Comparison of ENCODE assay signal across 8 cellular contexts in genomic region chr4:142719854-142720541, GRCh38.
DNase-seq lines count a peak whose midpoint lies in the region; ATAC-seq, FAIRE-seq and TF ChIP-seq lines count a peak whose summit lies in the region.

No MANE protein-coding gene starts in this region.

- no peak for ATAC-seq in stimulated activated memory B cell treated with anti-CD40 and anti-IgM and Interleukin-4, amounts not matched to agents 10 μg/mL and 1 μg/mL and 100 μg/mL, for 72 hours

- no peak overlapping the region for H3K27ac Mint-ChIP-seq in stimulated activated memory B cell treated with anti-CD40 and anti-IgM and Interleukin-4, amounts not matched to agents 10 μg/mL and 1 μg/mL and 100 μg/mL, for 72 hours

- H3K4me1 ChIP-seq in adipocyte (ENCODE audit: control insufficient read depth, insufficient read depth, low read length) (no peaks in the 10 kb centered on the region), liver (ENCODE audit: control insufficient read depth in 4 of 4, insufficient read depth in 4 of 4, low read length in 3 of 4) (no peaks in the 10 kb centered on the region)

- FAIRE-seq in HTR-8/SVneo (lab: Jason Lieb, UNC) = no peak

- H3K36me3 ChIP-seq in adipocyte (ENCODE audit: control insufficient read depth, insufficient read depth, low read length, severe bottlenecking) = no peaks in the 10 kb centered on the region
- no peaks in the 10 kb centered on the region for H3K36me3 ChIP-seq in liver (ENCODE audit: control insufficient read depth in 4 of 4, insufficient read depth in 3 of 4, low read depth in 1 of 4, low read length in 3 of 4)

- H3K4me3 ChIP-seq in adipocyte (ENCODE audit: low read length) (no peak overlapping the region), liver (ENCODE audit: low read depth in 1 of 3, low read length in 3 of 3) (no peak overlapping the region)

- H3K27ac ChIP-seq in liver (ENCODE audit: low read depth in 1 of 2, low read length in 2 of 2) = no peak overlapping the region

- peak; percentile 15 for DNase-seq in NCI-H2107 treated with DMSO at 0.1 percent for 48 hours (lab: John Stamatoyannopoulos, UW; ENCODE audit: unreplicated experiment)
- DNase-seq in NCI-H2107 (lab: John Stamatoyannopoulos, UW) = no peak
- peak; percentile 25 for DNase-seq in HTR-8/SVneo (ENCODE audit: insufficient read length, low spot score)
- DNase-seq in adipocyte (ENCODE audit: low read depth) = peak; percentile 65
- DNase-seq in NCI-H128 (lab: John Stamatoyannopoulos, UW; ENCODE audit: unreplicated experiment) = no peak
- DNase-seq in NCI-H1092 (lab: John Stamatoyannopoulos, UW) = no peak

- H3K9ac ChIP-seq in adipocyte (ENCODE audit: low read length) (no peak overlapping the region), liver (ENCODE audit: low read depth in 1 of 2, low read length in 2 of 2) (no peak overlapping the region)

- no peaks in the 10 kb centered on the region for H3K36me3 Mint-ChIP-seq in stimulated activated memory B cell treated with anti-CD40 and anti-IgM and Interleukin-4, amounts not matched to agents 10 μg/mL and 1 μg/mL and 100 μg/mL, for 72 hours

- H3K9me3 Mint-ChIP-seq in stimulated activated memory B cell treated with anti-CD40 and anti-IgM and Interleukin-4, amounts not matched to agents 10 μg/mL and 1 μg/mL and 100 μg/mL, for 72 hours = no peaks in the 10 kb centered on the region

- H3K27me3 Mint-ChIP-seq in stimulated activated memory B cell treated with anti-CD40 and anti-IgM and Interleukin-4, amounts not matched to agents 10 μg/mL and 1 μg/mL and 100 μg/mL, for 72 hours = no peaks in the 10 kb centered on the region

- 53% methylated on average over 5 of the region's 5 CpGs for WGBS in liver

- H3K9me3 ChIP-seq in adipocyte (ENCODE audit: control insufficient read depth, low read length) = no peaks in the 10 kb centered on the region
- H3K9me3 ChIP-seq in liver (ENCODE audit: control insufficient read depth in 4 of 4, low read length in 3 of 4) = no peaks in the 10 kb centered on the region

- no peaks in the 10 kb centered on the region for H3K4me1 Mint-ChIP-seq in stimulated activated memory B cell treated with anti-CD40 and anti-IgM and Interleukin-4, amounts not matched to agents 10 μg/mL and 1 μg/mL and 100 μg/mL, for 72 hours

- TF ChIP-seq CTCF in liver (IDR thresholded peaks at IDR 0.05; ENCODE audit: low read depth, low read length, missing input control) = peak; percentile 44

- H3K4me3 Mint-ChIP-seq in stimulated activated memory B cell treated with anti-CD40 and anti-IgM and Interleukin-4, amounts not matched to agents 10 μg/mL and 1 μg/mL and 100 μg/mL, for 72 hours = no peak overlapping the region

- peak; percentile 86 for TF ChIP-seq RAD21 in liver (IDR thresholded peaks at IDR 0.05)

- H3K27me3 ChIP-seq in adipocyte (replicated peaks; ENCODE audit: control insufficient read depth, insufficient read depth, low read length) (no peaks in the 10 kb centered on the region), liver (ENCODE audit: control insufficient read depth in 4 of 4, insufficient read depth in 4 of 4, low read length in 3 of 4) (no peaks in the 10 kb centered on the region)

TF ChIP-seq in liver, 16 proteins besides CTCF, POLR2A, EP300 and RAD21:
- TF ChIP-seq HNF4G (IDR thresholded peaks at IDR 0.05) = no peak
- TF ChIP-seq MAX (IDR thresholded peaks at IDR 0.05) = no peak
- no peak for TF ChIP-seq GABPA (IDR thresholded peaks at IDR 0.05 in 1 of 2, conservative IDR thresholded peaks at IDR 0.05 in 1 of 2)
- TF ChIP-seq EGR1 (IDR thresholded peaks at IDR 0.05; ENCODE audit: low read depth in 2 of 2) = no peak
- no peak for TF ChIP-seq NR2F2 (IDR thresholded peaks at IDR 0.05)
- no peak for TF ChIP-seq HNF4A (conservative IDR thresholded peaks at IDR 0.05)
- no peak for TF ChIP-seq ZBTB33 (IDR thresholded peaks at IDR 0.05)
- TF ChIP-seq SP1 (IDR thresholded peaks at IDR 0.05) = no peak
- TF ChIP-seq ATF3 (IDR thresholded peaks at IDR 0.05) = no peak
- TF ChIP-seq RXRA (IDR thresholded peaks at IDR 0.05) = no peak
- no peak for TF ChIP-seq TAF1 (conservative IDR thresholded peaks at IDR 0.05)
- TF ChIP-seq REST (IDR thresholded peaks at IDR 0.05) = no peak
- no peak for TF ChIP-seq FOXA2 (IDR thresholded peaks at IDR 0.05)
- TF ChIP-seq JUND (IDR thresholded peaks at IDR 0.05) = no peak
- TF ChIP-seq YY1 (IDR thresholded peaks at IDR 0.05) = no peak
- no peak for TF ChIP-seq FOXA1 (IDR thresholded peaks at IDR 0.05)

Comparison
In these comparisons a context has a peak if more than half of its experiments do, and no peak if none do; other contexts are left out.
1. DNase-seq: peak in NCI-H2107 treated with DMSO at 0.1 percent for 48 hours (single experiment), HTR-8/SVneo (single experiment) and adipocyte (single experiment); none in NCI-H2107 (single experiment), NCI-H128 (single experiment) and NCI-H1092 (single experiment).